Comparison of ENCODE assay signal across 16 cellular contexts in the genomic region with DNA sequence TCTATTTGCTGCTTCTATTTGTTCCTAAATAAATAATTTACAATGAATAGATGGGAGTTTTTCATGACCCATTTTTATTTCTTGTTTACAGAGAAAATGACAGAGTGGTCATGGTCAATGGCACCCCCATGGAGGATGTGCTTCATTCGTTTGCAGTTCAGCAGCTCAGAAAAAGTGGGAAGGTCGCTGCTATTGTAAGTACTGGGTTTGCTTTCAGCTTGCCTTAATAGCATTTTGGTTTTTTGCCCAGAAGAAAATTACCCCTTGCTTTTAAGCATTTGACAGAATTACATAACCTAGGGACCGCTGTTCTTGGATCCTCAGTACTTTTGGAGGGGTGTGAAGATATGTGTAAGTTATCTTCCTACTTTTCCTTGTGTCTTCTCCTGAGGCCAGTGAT.
"Had no signal": no experiment of that assay in that cellular context is flagged by ENCODE, and none has a peak within 500 bp of the region (broad histone marks: within the 10 kb centered on the region; RNA-seq: fewer than 3 reads in every experiment).

No MANE protein-coding gene starts in this region.

- H3K27ac ChIP-seq: coronary artery, hepatocyte, neural progenitor cell, ovary, transverse colon had no signal

- FAIRE-seq: kidney, small intestine, TTC549 had no signal

- H3K4me3 ChIP-seq: coronary artery, hepatocyte, neural progenitor cell, ovary, transverse colon had no signal

- ATAC-seq: activated T-helper 17 cell treated with anti-CD3 and anti-CD28 coated beads, Interleukin-2, amount 50 U/mL, for 72 hours; stimulated activated effector memory CD8-positive, alpha-beta T cell treated with anti-CD3 and anti-CD28 coated beads, Interleukin-12 subunit alpha, Interleukin-12 subunit beta, amount 100 ng/mL, for 72 hours had no signal

- H2AFZ ChIP-seq: hepatocyte, neural progenitor cell had no signal

- H3K36me3 ChIP-seq: ovary had no signal

- H3K9me3 ChIP-seq: ovary, transverse colon had no signal

- H3K9ac ChIP-seq: neural progenitor cell had no signal

- H3K27me3 ChIP-seq: hepatocyte, neural progenitor cell, ovary, transverse colon had no signal

- H3K4me2 ChIP-seq: hepatocyte, neural progenitor cell had no signal

- DNase-seq: activated B cell treated with CpG ODN at 0.5 μM for 24 hours; activated CD4-positive, alpha-beta T cell treated with anti-CD3 and anti-CD28 coated beads, Interleukin-2, amount 10 ng/mL, durations not matched to agents 24 days and 14 days; activated CD8-positive, alpha-beta memory T cell treated with anti-CD3 and anti-CD28 coated beads for 24 hours; activated naive CD4-positive, alpha-beta T cell treated with anti-CD3 and anti-CD28 coated beads for 36 hours; activated T-cell treated with anti-CD3 and anti-CD28 coated beads for 4 hours; effector memory CD4-positive, alpha-beta T cell; kidney; ovary; small intestine; transverse colon had no signal

- H3K4me1 ChIP-seq: neural progenitor cell, transverse colon had no signal
